In genomic region chr1:2957329-2957728, GRCh38 we compare ENCODE assay signal across 22 cellular contexts.
A peak's percentile ranks its signal among the peaks of the same experiment; 100 is the strongest.
DNase-seq lines count a peak whose midpoint lies in the region; ATAC-seq, FAIRE-seq and TF ChIP-seq lines count a peak whose summit lies in the region.
"Had no signal": no experiment of that assay in that cellular context is flagged by ENCODE, and none has a peak within 500 bp of the region (broad histone marks: within the 10 kb centered on the region; RNA-seq: fewer than 3 reads in every experiment).

No MANE protein-coding gene starts in this region.

- H3K36me3 ChIP-seq in K562 (ENCODE audit: control insufficient read depth, insufficient read depth, low read length) = no peaks in the 10 kb centered on the region
- H3K36me3 ChIP-seq: BE2C, BLaER1 had no signal

- no peaks in the 10 kb centered on the region for H3K9me1 ChIP-seq in K562 (ENCODE audit: control insufficient read depth, insufficient read depth, low read length)

- no peak for TF ChIP-seq EP300 in K562 (IDR thresholded peaks at IDR 0.05; ENCODE audit: low read length)

- no peak for TF ChIP-seq RAD21 in K562 (CRISPR knock-in tag; conservative IDR thresholded peaks at IDR 0.05 in 1 of 2, IDR thresholded peaks at IDR 0.05 in 1 of 2)

- no peak overlapping the region for H3K9ac ChIP-seq in K562 (ENCODE audit: insufficient read depth in 1 of 2, low read depth in 2 of 2, low read length in 2 of 2)
- H3K9ac ChIP-seq: BLaER1 had no signal

- H3K79me2 ChIP-seq in K562 (ENCODE audit: control insufficient read depth, insufficient read depth, low read length) = no peaks in the 10 kb centered on the region

- TF ChIP-seq POLR2A in K562 (conservative IDR thresholded peaks at IDR 0.05) = no peak

- POLR2A ChIA-PET in K562 (lab: Yijun Ruan, JAX) = no interaction called here

- intact Hi-C loops in K562 (cut with micrococcal nuclease) = no loop called here

- BruUV-seq in K562 (replicated peaks; lab: Mats Ljungman, UMichigan) = no TSS peak

- no peaks in the 10 kb centered on the region for H3K4me1 ChIP-seq in K562 (replicated peaks in 1 of 2; ENCODE audit: control insufficient read depth in 2 of 2, insufficient read depth in 2 of 2, low read length in 2 of 2)
- H3K4me1 ChIP-seq: BE2C had no signal

- no peak overlapping the region for H3K4me2 ChIP-seq in K562 (ENCODE audit: insufficient read depth, low read length)
- H3K4me2 ChIP-seq: BLaER1 had no signal

- no peak for ATAC-seq in K562
- ATAC-seq in HG02938 (IDR thresholded peaks at IDR 0.05; ENCODE audit: unreplicated experiment) = no peak

- no peak overlapping the region for H3K4me3 ChIP-seq in K562
- H3K4me3 ChIP-seq: BLaER1 had no signal

- no peak overlapping the region for H2AFZ ChIP-seq in K562 (ENCODE audit: low read depth, low read length)

- H3K27ac ChIP-seq in K562 (ENCODE audit: extremely low read depth, low read depth, low read length) = no peak overlapping the region
- H3K27ac ChIP-seq: 22Rv1, BLaER1 had no signal

- FAIRE-seq in A204.1 (lab: Jason Lieb, UNC) (peak; percentile 61), K562 (lab: Jason Lieb, UNC) (no peak), frontal cortex (lab: Jason Lieb, UNC) (peak; percentile 19)
- FAIRE-seq: GM12891, GM19239 had no signal

- CTCF ChIA-PET in K562 (lab: Yijun Ruan, JAX; ENCODE audit: low intra/inter-chr PET ratio) = no interaction called here

- H3K9me3 ChIP-seq in K562 (replicated peaks; ENCODE audit: control insufficient read depth, insufficient read depth, low read depth, low read length) = no peaks in the 10 kb centered on the region; the same call in 1 of the 2 replicates
- H3K9me3 ChIP-seq: BE2C had no signal

- TF ChIP-seq CTCF in K562 (IDR thresholded peaks at IDR 0.05 in 2 of 3, conservative IDR thresholded peaks at IDR 0.05 in 1 of 3; ENCODE audit: insufficient read depth in 2 of 3, low read depth in 1 of 3, low read length in 3 of 3) = no peak

- DNase-seq in K562 (ENCODE audit: extremely low read depth in 1 of 4, low spot score in 3 of 4) (no peak), frontal cortex (ENCODE audit: low spot score in 2 of 2) (no peak), NCI-H774 (lab: John Stamatoyannopoulos, UW) (no peak)
- DNase-seq: ACHN; BE2C; C1 segment of cervical spinal cord; CD4-positive, alpha-beta memory T cell; CD4-positive, CD25-positive, alpha-beta regulatory T cell; CD8-positive, alpha-beta memory T cell; COR-L47; DMS 273 treated with DMSO at 0.1 percent for 48 hours; DMS153; DMS53; DMS79; DND-41; EL had no signal

- no peaks in the 10 kb centered on the region for H3K27me3 ChIP-seq in K562 (ENCODE audit: control insufficient read depth in 2 of 2, insufficient read depth in 2 of 2, low read length in 2 of 2)
- H3K27me3 ChIP-seq: BE2C had no signal

- in situ Hi-C loops in K562 (cut with MboI) = no loop called here

- no peaks in the 10 kb centered on the region for H4K20me1 ChIP-seq in K562 (replicated peaks; ENCODE audit: control insufficient read depth, insufficient read depth, low read length)
- H4K20me1 ChIP-seq: BLaER1 had no signal

TF ChIP-seq in K562, 482 proteins besides CTCF, POLR2A, EP300 and RAD21:
- peak; percentile 92 for TF ChIP-seq ZNF507 (tag; conservative IDR thresholded peaks at IDR 0.05)
- no peak for TF ChIP-seq ERF (CRISPR knock-in tag; IDR thresholded peaks at IDR 0.05)
- peak; percentile 11 for TF ChIP-seq RBM25 (IDR thresholded peaks at IDR 0.05; ENCODE audit: low read depth, low read length, severe bottlenecking)
